8 cellular contexts compared by ENCODE assay signal in genomic region chr4:3532714-3533336, GRCh38. TPM values are rescaled to one million over a fixed set of nuclear protein-coding genes. Genes with fewer than 3 reads are reported as not detected.
A peak's percentile ranks its signal among the peaks of the same experiment; 100 is the strongest.
DNase-seq lines count a peak whose midpoint lies in the region; ATAC-seq and TF ChIP-seq lines count a peak whose summit lies in the region.

No MANE protein-coding gene starts in this region.

- no peaks in the 10 kb centered on the region for H3F3A ChIP-seq in Loucy (ENCODE audit: low read depth)

- peaks cover 13% of the 10 kb centered on the region for H3K9me3 Mint-ChIP-seq in nephron progenitor cell

- peak; percentile 34 for ATAC-seq in GM19023 (IDR thresholded peaks at IDR 0.05; ENCODE audit: unreplicated experiment)

- no peaks in the 10 kb centered on the region for H3K9me3 ChIP-seq in Loucy (ENCODE audit: insufficient read depth, low read depth, low read length)

- no peak for TF ChIP-seq CTCF in Loucy (conservative IDR thresholded peaks at IDR 0.05; ENCODE audit: low read length)
- TF ChIP-seq CTCF in epithelial cell of proximal tubule (conservative IDR thresholded peaks at IDR 0.05; ENCODE audit: low read depth, low read length), result no peak
- no peak for TF ChIP-seq CTCF in nephron progenitor cell (IDR thresholded peaks at IDR 0.05)

- 0 out of 2 replicates have a peak overlapping the region, but pooled peaks have one; percentile 87 for H2AFZ ChIP-seq in Loucy (ENCODE audit: low read length)

- H3K4me2 ChIP-seq in Loucy (ENCODE audit: low read depth, low read length, poor library complexity, severe bottlenecking), result no peak overlapping the region

- peaks cover 32% of the 10 kb centered on the region for H3K4me1 ChIP-seq in Loucy (ENCODE audit: insufficient read depth, low read length, poor library complexity, severe bottlenecking)

- no peak overlapping the region for H3K27ac Mint-ChIP-seq in nephron progenitor cell

- peaks cover 16% of the 10 kb centered on the region for H3K36me3 Mint-ChIP-seq in nephron progenitor cell (ENCODE audit: low read depth)

- H4K20me1 ChIP-seq in Loucy (ENCODE audit: insufficient read depth, low read length, poor library complexity, severe bottlenecking), result peaks cover 37% of the 10 kb centered on the region

- H3K79me2 ChIP-seq in Loucy (ENCODE audit: insufficient read depth, low read length), result peaks cover 44% of the 10 kb centered on the region

- H3K36me3 ChIP-seq in Loucy (ENCODE audit: insufficient read depth, low read length), result no peaks in the 10 kb centered on the region

- DNase-seq in epithelial cell of proximal tubule (ENCODE audit: low read depth) (no peak), nephron progenitor cell (no peak), NCI-H1417 treated with DMSO at 0.1 percent for 48 hours (lab: John Stamatoyannopoulos, UW) (no peak)
- DNase-seq in activated effector memory CD4-positive, alpha-beta T cell treated with anti-CD3 and anti-CD28 coated beads, Interleukin-2, amount 50 U/mL, for 16 hours, result no peak
- no peak for DNase-seq in central memory CD4-positive, alpha-beta T cell
- no peak for DNase-seq in stimulated activated CD4-positive, alpha-beta T cell treated with anti-CD3 and anti-CD28 coated beads, Interleukin-2, amount 100 ng/mL, for 48 hours

- no peaks in the 10 kb centered on the region for H3K9me2 ChIP-seq in Loucy (replicated peaks; ENCODE audit: low read depth, low read length)

- peak overlapping the region; percentile 100 for H3K4me3 Mint-ChIP-seq in nephron progenitor cell

- peaks cover 46% of the 10 kb centered on the region for H3K4me1 Mint-ChIP-seq in nephron progenitor cell

- H3K4me3 ChIP-seq in Loucy (ENCODE audit: low read length, poor library complexity, severe bottlenecking), result peak overlapping the region; percentile 91
- peak overlapping the region; percentile 94 for H3K4me3 ChIP-seq in epithelial cell of proximal tubule (ENCODE audit: low read depth, low read length)

- H3K27me3 ChIP-seq in Loucy (ENCODE audit: insufficient read depth, low read length, poor library complexity, severe bottlenecking), result no peaks in the 10 kb centered on the region

- peaks cover 25% of the 10 kb centered on the region for H3K27me3 Mint-ChIP-seq in nephron progenitor cell (ENCODE audit: low read depth, poor library complexity)

- H3K9ac ChIP-seq in Loucy (ENCODE audit: low read depth, low read length, poor library complexity, severe bottlenecking), result no peak overlapping the region

RNA-seq across cellular contexts. Expression of gene LRPAP1, which starts 0.6 kb away (rescaled TPM):
- total RNA-seq in epithelial cell of proximal tubule, result 81.6 and 139 TPM in 2 replicates
